ENCODE assay signal across 12 cellular contexts in genomic region chr20:555933-556332, GRCh38. TPM values are rescaled to one million over a fixed set of nuclear protein-coding genes. Genes with fewer than 3 reads are reported as not detected.
DNase-seq lines count a peak whose midpoint lies in the region; ATAC-seq, FAIRE-seq and TF ChIP-seq lines count a peak whose summit lies in the region.
"Had no signal": no experiment of that assay in that cellular context is flagged by ENCODE, and none has a peak within 500 bp of the region (broad histone marks: within the 10 kb centered on the region; RNA-seq: fewer than 3 reads in every experiment).

No MANE protein-coding gene starts in this region.

- WGBS in small intestine, 3 donors = 6 to 39% (median 32%) methylated on average over 6 of the region's 6 CpGs

- no peak for FAIRE-seq in small intestine (lab: Jason Lieb, UNC)
- FAIRE-seq in D721Med (lab: Jason Lieb, UNC) = no peak
- FAIRE-seq: GM12892 had no signal

- peak; percentile 40 for DNase-seq in NCI-H524 (lab: John Stamatoyannopoulos, UW)
- DNase-seq in NCI-H524 treated with DMSO at 0.1 percent for 48 hours (lab: John Stamatoyannopoulos, UW) = no peak
- DNase-seq in NCI-H2227 (lab: John Stamatoyannopoulos, UW; ENCODE audit: unreplicated experiment) = peak; percentile 50
- DNase-seq in small intestine = peak; percentile 70
- DNase-seq in inferior parietal cortex (ENCODE audit: extremely low spot score) = no peak
- no peak for DNase-seq in D721Med (ENCODE audit: insufficient read length, low spot score)
- DNase-seq: NCI-H69, posterior cingulate gyrus, SIG-M5 had no signal

- H3K4me1 ChIP-seq in small intestine (ENCODE audit: control insufficient read depth in 2 of 2, insufficient read depth in 1 of 2, low read depth in 1 of 2, low read length in 1 of 2) = no peaks in the 10 kb centered on the region

- ATAC-seq in esophagus mucosa (peak; percentile 24), GM21717 (IDR thresholded peaks at IDR 0.05; ENCODE audit: unreplicated experiment) (no peak)

- H3K4me3 ChIP-seq in small intestine (ENCODE audit: low read depth in 1 of 2, low read length in 2 of 2) = no peak overlapping the region

- no peaks in the 10 kb centered on the region for H3K9me3 ChIP-seq in small intestine (ENCODE audit: control insufficient read depth, low read depth)

- H3K27me3 ChIP-seq in small intestine (ENCODE audit: control insufficient read depth in 2 of 2, insufficient read depth in 2 of 2, low read length in 2 of 2) = no peaks in the 10 kb centered on the region

- no peak overlapping the region for H3K27ac ChIP-seq in small intestine (ENCODE audit: low read depth in 1 of 2, low read length in 1 of 2)

- H3K36me3 ChIP-seq in small intestine (ENCODE audit: control insufficient read depth in 2 of 2, insufficient read depth in 2 of 2, low read length in 2 of 2) = no peaks in the 10 kb centered on the region

- no peak for TF ChIP-seq CTCF in D721Med (IDR thresholded peaks at IDR 0.05; ENCODE audit: insufficient read depth, missing control alignments)

RNA-seq across cellular contexts. Expression of gene CSNK2A1, which starts 12.3 kb away (rescaled TPM):
- 83.4 TPM for total RNA-seq in esophagus mucosa
- polyA plus RNA-seq in small intestine = 10 to 100 TPM; 24.0 to 38.6 (median 29.1) TPM

RNA-seq across cellular contexts. Expression of gene TCF15, which starts 54.2 kb away (rescaled TPM):
- not detected for total RNA-seq in esophagus mucosa
- polyA plus RNA-seq in small intestine = under 1 TPM in 1 of 3 donors, not detected in 2; 0.21 TPM

Comparison
In these comparisons a context has a peak if more than half of its experiments do, and no peak if none do; other contexts are left out.
1. DNase-seq: peak in NCI-H524 (2 of 2), NCI-H2227 (single experiment) and small intestine (single experiment); none in NCI-H524 treated with DMSO at 0.1 percent for 48 hours (single experiment), inferior parietal cortex (single experiment) and D721Med (single experiment).